Comparison of ENCODE assay signal across 17 cellular contexts in genomic region chr2:70357076-70358071, GRCh38. TPM values are rescaled to one million over a fixed set of nuclear protein-coding genes. Genes with fewer than 3 reads are reported as not detected.
DNase-seq lines count a peak whose midpoint lies in the region; ATAC-seq and TF ChIP-seq lines count a peak whose summit lies in the region.
"Had no signal": no experiment of that assay in that cellular context is flagged by ENCODE, and none has a peak within 500 bp of the region (broad histone marks: within the 10 kb centered on the region; RNA-seq: fewer than 3 reads in every experiment).

No MANE protein-coding gene starts in this region.

- POLR2A ChIA-PET in naive thymus-derived CD4-positive, alpha-beta T cell (lab: Charles Lee) = no interaction called here

- H3K79me2 ChIP-seq in mammary epithelial cell (ENCODE audit: insufficient read depth, low read length) = no peaks in the 10 kb centered on the region

- H3K9me3 ChIP-seq in mammary epithelial cell (replicated peaks; ENCODE audit: insufficient read depth, low read length) (peaks cover 4% of the 10 kb centered on the region), breast epithelium (no peaks in the 10 kb centered on the region), SJSA1 (replicated peaks) (no peaks in the 10 kb centered on the region), ascending aorta (no peaks in the 10 kb centered on the region)
- H3K9me3 ChIP-seq in naive thymus-derived CD4-positive, alpha-beta T cell (ENCODE audit: control insufficient read depth in 2 of 3, low read length in 3 of 3) = no peaks in the 10 kb centered on the region
- H3K9me3 ChIP-seq: left lung, neutrophil had no signal

- no peak overlapping the region for H3K27ac Mint-ChIP-seq in naive thymus-derived CD4-positive, alpha-beta T cell

- H3K4me3 ChIP-seq in mammary epithelial cell (replicated peaks in 1 of 3; ENCODE audit: insufficient read depth in 1 of 3, low read depth in 2 of 3, low read length in 3 of 3) = no peak overlapping the region
- H3K4me3 ChIP-seq in breast epithelium = no peak overlapping the region
- no peak overlapping the region for H3K4me3 ChIP-seq in SJSA1
- H3K4me3 ChIP-seq in ascending aorta = no peak overlapping the region
- no peak overlapping the region for H3K4me3 ChIP-seq in naive thymus-derived CD4-positive, alpha-beta T cell (ENCODE audit: low read length)
- H3K4me3 ChIP-seq: left lung had no signal

- no peak for ATAC-seq in naive thymus-derived CD4-positive, alpha-beta T cell
- ATAC-seq: left lung had no signal

- H3K27me3 ChIP-seq in mammary epithelial cell (ENCODE audit: insufficient read depth, low read length) (no peaks in the 10 kb centered on the region), breast epithelium (no peaks in the 10 kb centered on the region), SJSA1 (replicated peaks) (no peaks in the 10 kb centered on the region), ascending aorta (no peaks in the 10 kb centered on the region)
- H3K27me3 ChIP-seq in naive thymus-derived CD4-positive, alpha-beta T cell (ENCODE audit: control insufficient read depth in 2 of 2, insufficient read depth in 2 of 2, low read length in 2 of 2) = no peaks in the 10 kb centered on the region
- H3K27me3 ChIP-seq: brain microvascular endothelial cell, left lung had no signal

- no peak overlapping the region for H3K4me2 ChIP-seq in mammary epithelial cell (ENCODE audit: insufficient read depth, low read depth, low read length)

- H3K27ac ChIP-seq in mammary epithelial cell (ENCODE audit: insufficient read depth, low read depth, low read length) (no peak overlapping the region), breast epithelium (no peak overlapping the region), SJSA1 (peak overlapping the region; percentile 52), ascending aorta (no peak overlapping the region)
- H3K27ac ChIP-seq in naive thymus-derived CD4-positive, alpha-beta T cell (ENCODE audit: low read depth, low read length) = no peak overlapping the region
- H3K27ac ChIP-seq: brain microvascular endothelial cell, left lung, neutrophil, VCaP had no signal

- BruUV-seq in mammary epithelial cell (replicated peaks; lab: Mats Ljungman, UMichigan) = no TSS peak

- no peak overlapping the region for H3K4me3 Mint-ChIP-seq in naive thymus-derived CD4-positive, alpha-beta T cell

- H3K36me3 ChIP-seq in mammary epithelial cell (ENCODE audit: insufficient read depth, low read length) = no peaks in the 10 kb centered on the region
- H3K36me3 ChIP-seq in breast epithelium = no peaks in the 10 kb centered on the region
- no peaks in the 10 kb centered on the region for H3K36me3 ChIP-seq in SJSA1
- H3K36me3 ChIP-seq in ascending aorta = no peaks in the 10 kb centered on the region
- H3K36me3 ChIP-seq in naive thymus-derived CD4-positive, alpha-beta T cell (ENCODE audit: control insufficient read depth in 2 of 3, insufficient read depth in 3 of 3, low read length in 3 of 3) = no peaks in the 10 kb centered on the region
- H3K36me3 ChIP-seq: brain microvascular endothelial cell, left lung, neutrophil had no signal

- H3K9me3 Mint-ChIP-seq in naive thymus-derived CD4-positive, alpha-beta T cell = no peaks in the 10 kb centered on the region

- DNase-seq in mammary epithelial cell (no peak), breast epithelium (ENCODE audit: low spot score in 2 of 2) (no peak), SJSA1 (ENCODE audit: low read depth in 1 of 2, low spot score in 2 of 2) (peak; percentile 36 to 48), islet precursor cell (peak; percentile 65), ascending aorta (ENCODE audit: low spot score in 2 of 2) (no peak)
- DNase-seq in activated CD8-positive, alpha-beta memory T cell treated with anti-CD3 and anti-CD28 coated beads, Interleukin-2, amount 50 U/mL, for 4 hours = no peak
- DNase-seq in naive thymus-derived CD4-positive, alpha-beta T cell = no peak
- no peak for DNase-seq in activated CD8-positive, alpha-beta memory T cell treated with anti-CD3 and anti-CD28 coated beads, Interleukin-2, amount 50 U/mL, for 48 hours
- DNase-seq: activated naive CD4-positive, alpha-beta T cell treated with Interleukin-2 at 50 U/mL for 16 hours; brain microvascular endothelial cell; Calu3; left lung; NCI-H1436; NCI-H526 treated with DMSO at 0.1 percent for 48 hours; Right ventricle myocardium superior had no signal

- TF ChIP-seq CTCF in mammary epithelial cell (conservative IDR thresholded peaks at IDR 0.05 in 1 of 2, IDR thresholded peaks at IDR 0.05 in 1 of 2; ENCODE audit: extremely low read depth in 1 of 2, insufficient read depth in 1 of 2, low read depth in 1 of 2, low read length in 2 of 2) (no peak), breast epithelium (IDR thresholded peaks at IDR 0.05) (no peak), ascending aorta (IDR thresholded peaks at IDR 0.05) (no peak)

- peak overlapping the region; percentile 49 for H2AFZ ChIP-seq in mammary epithelial cell (ENCODE audit: low read depth, low read length)

- H3K9ac ChIP-seq in mammary epithelial cell (ENCODE audit: insufficient read depth, low read length) = no peak overlapping the region

- 89% methylated on average over 11 of the region's 12 CpGs for whole genome bisulfite sequencing in mammary epithelial cell (ENCODE audit: low coverage, missing lambda C conversion rate)

- dilution Hi-C loops in mammary epithelial cell (cut with HindIII; ENCODE audit: low sequenced_read_pairs) = no loop called here

- in situ Hi-C loops in mammary epithelial cell (cut with MboI; ENCODE audit: low sequenced_read_pairs in 2 of 2) = no loop called here

- no peaks in the 10 kb centered on the region for H3K36me3 Mint-ChIP-seq in naive thymus-derived CD4-positive, alpha-beta T cell

- H4K20me1 ChIP-seq in mammary epithelial cell (ENCODE audit: insufficient read depth, low read length) = no peaks in the 10 kb centered on the region

- peaks cover 35% of the 10 kb centered on the region for H3K4me1 ChIP-seq in mammary epithelial cell (ENCODE audit: insufficient read depth, low read length)
- no peaks in the 10 kb centered on the region for H3K4me1 ChIP-seq in breast epithelium
- no peaks in the 10 kb centered on the region; the same call in 1 of the 2 replicates for H3K4me1 ChIP-seq in SJSA1 (replicated peaks)
- no peaks in the 10 kb centered on the region for H3K4me1 ChIP-seq in ascending aorta
- no peaks in the 10 kb centered on the region for H3K4me1 ChIP-seq in naive thymus-derived CD4-positive, alpha-beta T cell (ENCODE audit: control insufficient read depth in 2 of 2, insufficient read depth in 2 of 2, low read length in 2 of 2)
- H3K4me1 ChIP-seq: left lung had no signal

- CTCF ChIA-PET in mammary epithelial cell (lab: Charles Lee; ENCODE audit: low non-redundant PET) = no interaction called here
- CTCF ChIA-PET in naive thymus-derived CD4-positive, alpha-beta T cell (lab: Charles Lee) = no interaction called here

- TF ChIP-seq POLR2A in breast epithelium (IDR thresholded peaks at IDR 0.05) = no peak

- peaks cover 0 to 33% (median 5%) of the 10 kb centered on the region in 5 donors for H3K27me3 Mint-ChIP-seq in naive thymus-derived CD4-positive, alpha-beta T cell

- intact Hi-C loops in mammary epithelial cell (cut with micrococcal nuclease) = no loop called here
- intact Hi-C loops in breast epithelium (cut with DNase I; ENCODE audit: low total_unique reads) = no loop called here
- intact Hi-C loops in ascending aorta (cut with DNase I) = no loop called here
- intact Hi-C loops in naive thymus-derived CD4-positive, alpha-beta T cell (cut with micrococcal nuclease) = no loop called here

- H3K4me1 Mint-ChIP-seq in naive thymus-derived CD4-positive, alpha-beta T cell = peaks cover 0 to 9% (median 0%) of the 10 kb centered on the region in 7 donors

RNA-seq across cellular contexts. Expression of gene FAM136A, which starts 55.5 kb away (rescaled TPM):
- total RNA-seq in mammary epithelial cell = 10 to 100 TPM; 14.5 to 37.8 TPM
- 30.4 TPM for polyA plus RNA-seq in mammary epithelial cell
- polyA minus RNA-seq in mammary epithelial cell = 7.2 TPM
- total RNA-seq in breast epithelium = 10 to 100 TPM; 24.2 to 28.2 (median 26.9) TPM
- total RNA-seq in SJSA1 (2014; rRNA removed; shearing (Covaris generic)) = 32.2 and 33.4 TPM in 2 replicates
- 2.0 TPM for total RNA-seq in ascending aorta
- 10 to 100 TPM; 16.2 to 40.9 (median 28.2) TPM for total RNA-seq in naive thymus-derived CD4-positive, alpha-beta T cell
- 10 to 100 TPM; 30.6 to 33.2 TPM for polyA plus RNA-seq in naive thymus-derived CD4-positive, alpha-beta T cell

Comparison
In these comparisons a context has a peak if more than half of its experiments do, and no peak if none do; other contexts are left out.
1. DNase-seq: peak in SJSA1 (2 of 2) and islet precursor cell (single experiment); none in mammary epithelial cell (single experiment), breast epithelium (0 of 2), activated CD8-positive, alpha-beta memory T cell treated with anti-CD3 and anti-CD28 coated beads, Interleukin-2, amount 50 U/mL, for 4 hours (single experiment), ascending aorta (0 of 2), naive thymus-derived CD4-positive, alpha-beta T cell (0 of 9) and activated CD8-positive, alpha-beta memory T cell treated with anti-CD3 and anti-CD28 coated beads, Interleukin-2, amount 50 U/mL, for 48 hours (single experiment).